Comparison of ENCODE assay signal across 7 cellular contexts in the genomic region with DNA sequence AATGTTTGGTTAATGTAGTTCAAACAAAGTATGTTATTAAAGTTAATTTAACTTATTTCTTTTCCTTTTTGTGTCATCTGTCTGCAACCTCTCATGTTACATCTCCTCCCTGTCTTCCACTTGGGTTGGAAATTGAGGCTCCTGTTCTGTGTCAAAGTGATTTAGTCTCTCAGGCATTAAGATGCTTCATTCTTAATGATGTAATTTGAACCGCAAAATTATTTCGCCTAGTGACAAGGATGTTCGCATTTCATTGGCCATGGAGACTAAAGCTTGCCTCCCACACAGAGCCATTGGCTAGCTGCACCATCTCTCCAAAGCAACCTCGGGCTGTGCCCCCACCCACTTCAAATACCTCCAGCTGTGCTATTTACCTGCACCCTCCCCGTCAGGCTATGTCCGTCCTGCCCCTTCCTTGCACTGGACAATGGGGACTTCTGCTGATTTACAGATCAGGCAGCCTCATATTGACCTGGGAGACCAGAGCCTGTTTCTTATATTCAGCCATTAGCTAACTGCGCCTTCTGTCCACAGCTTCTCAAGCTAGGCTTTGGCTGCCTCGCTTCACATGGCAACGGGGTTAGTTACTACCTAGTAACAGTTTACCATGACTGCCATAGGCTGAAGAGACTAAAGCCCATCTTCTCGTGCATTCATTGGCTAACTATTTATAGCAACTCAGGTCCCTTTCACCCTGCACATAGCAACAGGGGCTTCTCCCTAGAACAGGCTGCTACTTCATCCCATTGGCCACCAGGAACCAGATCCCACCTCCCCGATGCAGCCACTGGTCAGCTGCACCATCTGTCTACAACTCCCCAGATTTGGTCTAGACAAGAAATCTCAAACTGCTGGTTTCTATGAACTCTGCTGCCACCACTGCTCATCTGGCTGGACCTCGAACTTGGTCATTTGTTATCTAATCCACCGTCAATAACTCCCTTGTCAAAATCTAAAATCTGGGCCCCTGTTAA. TPM values are rescaled to one million over a fixed set of nuclear protein-coding genes. Genes with fewer than 3 reads are reported as not detected.
DNase-seq lines count a peak whose midpoint lies in the region; ATAC-seq and TF ChIP-seq lines count a peak whose summit lies in the region.

No MANE protein-coding gene starts in this region.

- H3K4me1 ChIP-seq in HUES48 (ENCODE audit: control insufficient read depth, insufficient read depth, low read length) (peaks cover 14% of the 10 kb centered on the region; the same call in 1 of the 2 replicates), iPS-18a (ENCODE audit: control insufficient read depth, low read depth, low read length) (no peaks in the 10 kb centered on the region)

- H3K27ac ChIP-seq in HUES48 (ENCODE audit: low read depth, low read length): peak overlapping the region; percentile 96
- peak overlapping the region; percentile 95 for H3K27ac ChIP-seq in caudate nucleus (ENCODE audit: low read depth, low read length)
- H3K27ac ChIP-seq in iPS-18a (ENCODE audit: low read length): peak overlapping the region; percentile 94

- no peaks in the 10 kb centered on the region for H3K9me3 ChIP-seq in HUES48 (ENCODE audit: control insufficient read depth, insufficient read depth, low read length)
- H3K9me3 ChIP-seq in iPS-18a (ENCODE audit: control insufficient read depth, low read depth, low read length): peaks cover 9% of the 10 kb centered on the region

- H3K36me3 ChIP-seq in HUES48 (ENCODE audit: control insufficient read depth, insufficient read depth, low read length) (no peaks in the 10 kb centered on the region), iPS-18a (ENCODE audit: control insufficient read depth, low read depth, low read length) (no peaks in the 10 kb centered on the region)

- DNase-seq in GM04504 (ENCODE audit: low read depth) (peak; percentile 83), caudate nucleus (lab: John Stamatoyannopoulos, UW) (peak in 60 of 61 donors; percentile 11 to 96 (median 76)), retina (peak; percentile 88)

- H3K27me3 ChIP-seq in HUES48 (ENCODE audit: control insufficient read depth, insufficient read depth, low read length): no peaks in the 10 kb centered on the region
- no peaks in the 10 kb centered on the region for H3K27me3 ChIP-seq in iPS-18a (ENCODE audit: control insufficient read depth, insufficient read depth, low read length)

- peak overlapping the region; percentile 84 for H3K4me3 ChIP-seq in HUES48 (ENCODE audit: low read depth, low read length)
- H3K4me3 ChIP-seq in iPS-18a (ENCODE audit: low read length): peak overlapping the region; percentile 68

- H3K9ac ChIP-seq in HUES48 (ENCODE audit: low read depth, low read length) (peak overlapping the region; percentile 72), iPS-18a (ENCODE audit: low read length) (peak overlapping the region; percentile 74)

- ATAC-seq in GM21529 (IDR thresholded peaks at IDR 0.05; ENCODE audit: unreplicated experiment): peak; percentile 88

TF ChIP-seq in PFSK-1, 5 proteins besides CTCF, POLR2A, EP300 and RAD21:
- TF ChIP-seq, protein P1, sequence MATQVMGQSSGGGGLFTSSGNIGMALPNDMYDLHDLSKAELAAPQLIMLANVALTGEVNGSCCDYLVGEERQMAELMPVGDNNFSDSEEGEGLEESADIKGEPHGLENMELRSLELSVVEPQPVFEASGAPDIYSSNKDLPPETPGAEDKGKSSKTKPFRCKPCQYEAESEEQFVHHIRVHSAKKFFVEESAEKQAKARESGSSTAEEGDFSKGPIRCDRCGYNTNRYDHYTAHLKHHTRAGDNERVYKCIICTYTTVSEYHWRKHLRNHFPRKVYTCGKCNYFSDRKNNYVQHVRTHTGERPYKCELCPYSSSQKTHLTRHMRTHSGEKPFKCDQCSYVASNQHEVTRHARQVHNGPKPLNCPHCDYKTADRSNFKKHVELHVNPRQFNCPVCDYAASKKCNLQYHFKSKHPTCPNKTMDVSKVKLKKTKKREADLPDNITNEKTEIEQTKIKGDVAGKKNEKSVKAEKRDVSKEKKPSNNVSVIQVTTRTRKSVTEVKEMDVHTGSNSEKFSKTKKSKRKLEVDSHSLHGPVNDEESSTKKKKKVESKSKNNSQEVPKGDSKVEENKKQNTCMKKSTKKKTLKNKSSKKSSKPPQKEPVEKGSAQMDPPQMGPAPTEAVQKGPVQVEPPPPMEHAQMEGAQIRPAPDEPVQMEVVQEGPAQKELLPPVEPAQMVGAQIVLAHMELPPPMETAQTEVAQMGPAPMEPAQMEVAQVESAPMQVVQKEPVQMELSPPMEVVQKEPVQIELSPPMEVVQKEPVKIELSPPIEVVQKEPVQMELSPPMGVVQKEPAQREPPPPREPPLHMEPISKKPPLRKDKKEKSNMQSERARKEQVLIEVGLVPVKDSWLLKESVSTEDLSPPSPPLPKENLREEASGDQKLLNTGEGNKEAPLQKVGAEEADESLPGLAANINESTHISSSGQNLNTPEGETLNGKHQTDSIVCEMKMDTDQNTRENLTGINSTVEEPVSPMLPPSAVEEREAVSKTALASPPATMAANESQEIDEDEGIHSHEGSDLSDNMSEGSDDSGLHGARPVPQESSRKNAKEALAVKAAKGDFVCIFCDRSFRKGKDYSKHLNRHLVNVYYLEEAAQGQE (IDR thresholded peaks at IDR 0.05; ENCODE audit: insufficient read depth in 1 of 2, low read depth in 2 of 2, low read length in 2 of 2): no peak
- TF ChIP-seq FOXP2 (optimal IDR thresholded peaks at IDR 0.05; ENCODE audit: borderline replicate concordance, extremely low read depth, extremely low read length, insufficient read depth): peak; percentile 9

RNA-seq across cellular contexts. Expression of a gene that starts 8.6 kb away (rescaled TPM):
- polyA plus RNA-seq in PFSK-1 (2012; ENCODE audit: insufficient read length, low read depth): not detected

Comparison
In these comparisons a context has a peak if more than half of its experiments do, and no peak if none do; other contexts are left out.
1. Peak in every context shown above with its lines: DNase-seq, ATAC-seq, H3K4me3 ChIP-seq and H3K27ac ChIP-seq.